Comparison of ENCODE assay signal across 14 cellular contexts in the genomic region with DNA sequence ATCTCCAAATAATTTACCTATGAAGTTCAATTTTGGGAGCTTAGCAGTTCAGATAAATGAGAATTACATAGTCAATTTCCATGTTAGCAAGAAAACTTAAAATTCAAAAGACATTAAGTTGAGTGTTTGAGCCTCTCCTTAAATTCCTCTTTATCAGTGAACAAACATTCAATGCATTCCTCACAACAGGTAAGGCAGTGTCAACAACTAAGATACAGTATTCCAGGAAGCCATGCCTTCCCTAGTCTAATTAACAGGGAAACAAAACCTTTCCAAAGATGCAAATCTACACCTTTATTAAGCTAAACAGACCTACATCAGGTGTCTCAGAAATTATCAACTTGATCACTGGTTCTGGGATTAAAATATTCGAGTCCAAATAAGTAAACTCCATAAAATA. TPM values are rescaled to one million over a fixed set of nuclear protein-coding genes. Genes with fewer than 3 reads are reported as not detected.
DNase-seq lines count a peak whose midpoint lies in the region; ATAC-seq and TF ChIP-seq lines count a peak whose summit lies in the region.
"Had no signal": no experiment of that assay in that cellular context is flagged by ENCODE, and none has a peak within 500 bp of the region (broad histone marks: within the 10 kb centered on the region; RNA-seq: fewer than 3 reads in every experiment).

No MANE protein-coding gene starts in this region.

- H3K27ac Mint-ChIP-seq in CD8-positive, alpha-beta T cell = no peak overlapping the region

- peaks cover 3% of the 10 kb centered on the region for H3K4me1 ChIP-seq in right cardiac atrium (ENCODE audit: control insufficient read depth, insufficient read depth, low read length)
- peaks cover 6 to 81% (median 56%) of the 10 kb centered on the region in 9 donors for H3K4me1 ChIP-seq in heart right ventricle
- H3K4me1 ChIP-seq in lower lobe of right lung = peaks cover 71% of the 10 kb centered on the region
- peaks cover 9% of the 10 kb centered on the region for H3K4me1 ChIP-seq in CD8-positive, alpha-beta T cell (ENCODE audit: insufficient read depth, low read length)

- TF ChIP-seq CTCF in heart right ventricle (IDR thresholded peaks at IDR 0.05) = no peak
- TF ChIP-seq CTCF in coronary artery (IDR thresholded peaks at IDR 0.05) = no peak
- TF ChIP-seq CTCF in lower lobe of right lung (IDR thresholded peaks at IDR 0.05) = no peak
- TF ChIP-seq CTCF in RWPE1 (conservative IDR thresholded peaks at IDR 0.05; ENCODE audit: low read depth) = no peak
- TF ChIP-seq CTCF in CD8-positive, alpha-beta T cell (IDR thresholded peaks at IDR 0.05) = no peak

- POLR2A ChIA-PET in RWPE1 (lab: Yijun Ruan, JAX; ENCODE audit: low non-redundant PET) = no interaction called here
- POLR2A ChIA-PET in CD8-positive, alpha-beta T cell (lab: Charles Lee) = no interaction called here

- CTCF ChIA-PET in RWPE1 (lab: Yijun Ruan, JAX) = interaction anchor here (0.6 kb wide), 1 partner anchor 314 kb away, joined by 8 read pairs; no protein-coding TSS in a partner anchor
- CTCF ChIA-PET in CD8-positive, alpha-beta T cell (lab: Charles Lee) = no interaction called here

- H3K9me3 ChIP-seq in right cardiac atrium (ENCODE audit: control insufficient read depth, low read length) = no peaks in the 10 kb centered on the region
- no peaks in the 10 kb centered on the region for H3K9me3 ChIP-seq in heart right ventricle
- no peaks in the 10 kb centered on the region for H3K9me3 ChIP-seq in lower lobe of right lung
- no peaks in the 10 kb centered on the region for H3K9me3 ChIP-seq in CD8-positive, alpha-beta T cell (ENCODE audit: low read length)

- no peak for ATAC-seq in right cardiac atrium
- no peak for ATAC-seq in heart right ventricle
- ATAC-seq in lower lobe of right lung = no peak
- ATAC-seq in HG02588 (IDR thresholded peaks at IDR 0.05; ENCODE audit: unreplicated experiment) = no peak
- no peak for ATAC-seq in CD8-positive, alpha-beta T cell
- ATAC-seq: activated T-cell treated with anti-CD3 and anti-CD28 coated beads, Interleukin-2, amount 50 U/mL, for 4 hours; left ventricle myocardium superior had no signal

- H3K27me3 ChIP-seq in right cardiac atrium (ENCODE audit: control insufficient read depth, insufficient read depth) (no peaks in the 10 kb centered on the region), heart right ventricle (peaks cover 0 to 5% (median 0%) of the 10 kb centered on the region in 7 donors), lower lobe of right lung (ENCODE audit: low read depth) (no peaks in the 10 kb centered on the region)
- peaks cover 14% of the 10 kb centered on the region for H3K27me3 ChIP-seq in CD8-positive, alpha-beta T cell (ENCODE audit: insufficient read depth, low read length)

- H3K27ac ChIP-seq in right cardiac atrium (ENCODE audit: low read length) = no peak overlapping the region
- peak overlapping the region in 1 of 10 donors; percentile 5 for H3K27ac ChIP-seq in heart right ventricle
- no peak overlapping the region for H3K27ac ChIP-seq in coronary artery
- H3K27ac ChIP-seq in lower lobe of right lung = peak overlapping the region; percentile 91
- no peak overlapping the region for H3K27ac ChIP-seq in RWPE1
- no peak overlapping the region for H3K27ac ChIP-seq in CD8-positive, alpha-beta T cell (ENCODE audit: low read depth, low read length)

- no peaks in the 10 kb centered on the region for H3K36me3 Mint-ChIP-seq in CD8-positive, alpha-beta T cell

- peaks cover 0 to 14% (median 0%) of the 10 kb centered on the region in 9 donors for H3K36me3 ChIP-seq in heart right ventricle
- H3K36me3 ChIP-seq in lower lobe of right lung = no peaks in the 10 kb centered on the region
- no peaks in the 10 kb centered on the region for H3K36me3 ChIP-seq in CD8-positive, alpha-beta T cell (ENCODE audit: insufficient read depth, low read length)

- H3K4me1 Mint-ChIP-seq in CD8-positive, alpha-beta T cell (ENCODE audit: low read depth) = peaks cover 14% of the 10 kb centered on the region

- no peaks in the 10 kb centered on the region for H3K9me3 Mint-ChIP-seq in CD8-positive, alpha-beta T cell
- H3K9me3 Mint-ChIP-seq: activated T-cell treated with anti-CD3 and anti-CD28 coated beads, Interleukin-2, amount 50 U/mL, for 4 hours had no signal

- H3K4me3 ChIP-seq in right cardiac atrium (ENCODE audit: low read length) (peak overlapping the region; percentile 21), heart right ventricle (peak overlapping the region in 4 of 10 donors; percentile 7 to 81 (median 23)), coronary artery (peak overlapping the region; percentile 6), lower lobe of right lung (peak overlapping the region; percentile 81)
- H3K4me3 ChIP-seq in CD8-positive, alpha-beta T cell (ENCODE audit: low read depth, low read length) = no peak overlapping the region

- no peak overlapping the region for H3K4me3 Mint-ChIP-seq in CD8-positive, alpha-beta T cell
- H3K4me3 Mint-ChIP-seq: activated T-cell treated with anti-CD3 and anti-CD28 coated beads, Interleukin-2, amount 50 U/mL, for 4 hours had no signal

- WGBS in right cardiac atrium = 55% methylated on average over 1 of the region's 1 CpG
- 67 to 70% methylated on average over 1 of the region's 1 CpG for WGBS in heart right ventricle, 2 donors

- peaks cover 55% of the 10 kb centered on the region for H3K27me3 Mint-ChIP-seq in CD8-positive, alpha-beta T cell (ENCODE audit: low read depth)

- intact Hi-C loops in right cardiac atrium (cut with DNase I) = no loop called here
- intact Hi-C loops in heart right ventricle (cut with DNase I) = loop anchor here in 3 of 10 donors (5.0 to 10.0 kb wide), 3 partner anchors 62 to 135 kb away; no protein-coding TSS in a partner anchor
- intact Hi-C loops in lower lobe of right lung (cut with DNase I) = no loop called here
- intact Hi-C loops in CD8-positive, alpha-beta T cell (cut with DNase I, micrococcal nuclease) = no loop called here

- DNase-seq in right cardiac atrium (no peak), heart right ventricle (no peak), coronary artery (ENCODE audit: low spot score) (no peak), lower lobe of right lung (no peak), RWPE1 (ENCODE audit: low spot score) (no peak), hypothalamus (lab: John Stamatoyannopoulos, UW) (no peak)
- no peak for DNase-seq in CD8-positive, alpha-beta T cell
- DNase-seq: activated CD4-positive, alpha-beta T cell treated with anti-CD3 and anti-CD28 coated beads for 48 hours; activated T-cell treated with anti-CD3 and anti-CD28 coated beads, Interleukin-2, amount 50 U/mL, for 4 hours; amniotic stem cell; dermis blood vessel endothelial cell; left ventricle myocardium superior; NCI-H1417 had no signal

RNA-seq across cellular contexts. Expression of a gene that starts 3.7 kb away (rescaled TPM):
- total RNA-seq in right cardiac atrium (10 to 100 TPM in 2 of 4 donors, 1 to 10 TPM in 2; 7.4 to 16.7 (median 9.9) TPM), heart right ventricle (10 to 100 TPM in 5 of 10 donors, 1 to 10 TPM in 5; 7.0 to 11.7 (median 9.9) TPM), lower lobe of right lung (34.2 TPM)
- polyA plus RNA-seq in right cardiac atrium (2.4 TPM), heart right ventricle (1 to 10 TPM; 2.6 to 3.4 TPM)
- not detected for total RNA-seq in CD8-positive, alpha-beta T cell

Comparison
In these comparisons a context has a peak if more than half of its experiments do, and no peak if none do; other contexts are left out.
1. RNA of a gene that starts 3.7 kb away (total RNA-seq): 34.2 TPM in lower lobe of right lung (single experiment), 7.4 to 16.7 TPM in right cardiac atrium and 7.0 to 11.7 TPM in heart right ventricle; not detected in CD8-positive, alpha-beta T cell; every median in the first group is over 4 times any median in the second.